1 cellular context compared by ENCODE assay signal in the genomic region with DNA sequence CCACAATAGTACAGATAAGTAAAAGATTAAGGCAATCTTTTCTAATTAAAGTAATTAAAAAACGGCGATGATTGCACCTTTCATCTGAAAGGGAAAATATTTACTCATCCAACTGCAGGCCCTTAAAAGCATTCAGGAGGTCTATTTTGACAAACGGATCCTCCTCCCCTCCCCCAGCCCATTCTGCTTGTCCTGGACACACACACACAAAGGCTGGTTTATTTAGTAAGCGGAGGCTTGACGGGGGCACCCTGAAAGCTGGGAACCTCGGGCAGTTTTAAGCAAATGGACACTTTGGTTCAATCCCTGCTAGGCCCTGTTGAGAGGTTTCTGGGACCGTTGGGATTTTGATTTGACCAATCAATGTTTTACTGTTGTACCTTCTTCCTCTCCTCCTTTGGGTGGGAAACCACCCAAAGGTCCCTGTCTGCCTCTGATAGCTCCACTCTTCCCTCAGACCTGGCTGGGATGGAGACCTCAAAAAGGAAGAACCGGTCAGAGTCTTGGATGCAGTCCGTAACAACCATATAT.
TF ChIP-seq lines count a peak whose summit lies in the region.

No MANE protein-coding gene starts in this region.

TF ChIP-seq in HepG2, 621 proteins besides CTCF, POLR2A, EP300 and RAD21 (continued from another document and continues in another):
- TF ChIP-seq ZNF367 (CRISPR knock-in tag; IDR thresholded peaks at IDR 0.05; ENCODE audit: borderline replicate concordance): no peak
- no peak for TF ChIP-seq E2F1 (CRISPR knock-in tag; IDR thresholded peaks at IDR 0.05)
- TF ChIP-seq ZNF253 (CRISPR knock-in tag; IDR thresholded peaks at IDR 0.05; ENCODE audit: borderline replicate concordance): no peak
- TF ChIP-seq SMAD9 (CRISPR knock-in tag; IDR thresholded peaks at IDR 0.05): no peak
- TF ChIP-seq, protein P1, sequence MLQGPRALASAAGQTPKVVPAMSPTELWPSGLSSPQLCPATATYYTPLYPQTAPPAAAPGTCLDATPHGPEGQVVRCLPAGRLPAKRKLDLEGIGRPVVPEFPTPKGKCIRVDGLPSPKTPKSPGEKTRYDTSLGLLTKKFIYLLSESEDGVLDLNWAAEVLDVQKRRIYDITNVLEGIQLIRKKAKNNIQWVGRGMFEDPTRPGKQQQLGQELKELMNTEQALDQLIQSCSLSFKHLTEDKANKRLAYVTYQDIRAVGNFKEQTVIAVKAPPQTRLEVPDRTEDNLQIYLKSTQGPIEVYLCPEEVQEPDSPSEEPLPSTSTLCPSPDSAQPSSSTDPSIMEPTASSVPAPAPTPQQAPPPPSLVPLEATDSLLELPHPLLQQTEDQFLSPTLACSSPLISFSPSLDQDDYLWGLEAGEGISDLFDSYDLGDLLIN (CRISPR knock-in tag; IDR thresholded peaks at IDR 0.05; ENCODE audit: borderline replicate concordance): no peak
- TF ChIP-seq ZNF879 (CRISPR knock-in tag; IDR thresholded peaks at IDR 0.05): 0 out of 2 replicates have a peak, but pooled peaks have one; percentile 81
- no peak for TF ChIP-seq HNF4A (CRISPR knock-in tag; IDR thresholded peaks at IDR 0.05)
- no peak for TF ChIP-seq CBX2 (IDR thresholded peaks at IDR 0.05; ENCODE audit: low read depth, low read length)
- peak; percentile 63; the same call in 1 of the 2 replicates for TF ChIP-seq CBX2 (CRISPR knock-in tag; IDR thresholded peaks at IDR 0.05; ENCODE audit: low read depth)
- TF ChIP-seq ZNF550 (CRISPR knock-in tag; IDR thresholded peaks at IDR 0.05; ENCODE audit: borderline replicate concordance): no peak
- no peak for TF ChIP-seq GLMP (CRISPR knock-in tag; IDR thresholded peaks at IDR 0.05; ENCODE audit: borderline replicate concordance)
- TF ChIP-seq ZNF230 (CRISPR knock-in tag; IDR thresholded peaks at IDR 0.05): no peak
- TF ChIP-seq, protein P2, sequence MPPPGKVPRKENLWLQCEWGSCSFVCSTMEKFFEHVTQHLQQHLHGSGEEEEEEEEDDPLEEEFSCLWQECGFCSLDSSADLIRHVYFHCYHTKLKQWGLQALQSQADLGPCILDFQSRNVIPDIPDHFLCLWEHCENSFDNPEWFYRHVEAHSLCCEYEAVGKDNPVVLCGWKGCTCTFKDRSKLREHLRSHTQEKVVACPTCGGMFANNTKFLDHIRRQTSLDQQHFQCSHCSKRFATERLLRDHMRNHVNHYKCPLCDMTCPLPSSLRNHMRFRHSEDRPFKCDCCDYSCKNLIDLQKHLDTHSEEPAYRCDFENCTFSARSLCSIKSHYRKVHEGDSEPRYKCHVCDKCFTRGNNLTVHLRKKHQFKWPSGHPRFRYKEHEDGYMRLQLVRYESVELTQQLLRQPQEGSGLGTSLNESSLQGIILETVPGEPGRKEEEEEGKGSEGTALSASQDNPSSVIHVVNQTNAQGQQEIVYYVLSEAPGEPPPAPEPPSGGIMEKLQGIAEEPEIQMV (CRISPR knock-in tag; IDR thresholded peaks at IDR 0.05; ENCODE audit: low read depth): peak; percentile 67; the same call in 1 of the 2 replicates
- no peak for TF ChIP-seq RFXAP (CRISPR knock-in tag; IDR thresholded peaks at IDR 0.05; ENCODE audit: borderline replicate concordance)
- no peak for TF ChIP-seq ZNF329 (CRISPR knock-in tag; IDR thresholded peaks at IDR 0.05; ENCODE audit: low read depth)
- no peak for TF ChIP-seq ZNF563 (CRISPR knock-in tag; IDR thresholded peaks at IDR 0.05)
- TF ChIP-seq ZSCAN31 (CRISPR knock-in tag; IDR thresholded peaks at IDR 0.05; ENCODE audit: low read depth): peak; percentile 68; the same call in 1 of the 2 replicates
- no peak for TF ChIP-seq ZNF354B (CRISPR knock-in tag; IDR thresholded peaks at IDR 0.05)
- TF ChIP-seq FIP1L1 (IDR thresholded peaks at IDR 0.05; ENCODE audit: borderline replicate concordance, insufficient read depth, low read depth, low read length): no peak
- no peak for TF ChIP-seq MBD4 (IDR thresholded peaks at IDR 0.05; ENCODE audit: borderline replicate concordance, low read length)
- no peak for TF ChIP-seq SOX6 (IDR thresholded peaks at IDR 0.05)
- TF ChIP-seq SOX6 (CRISPR knock-in tag; IDR thresholded peaks at IDR 0.05): no peak
- no peak for TF ChIP-seq MAZ (IDR thresholded peaks at IDR 0.05; ENCODE audit: borderline replicate concordance, low read depth, low read length)
- TF ChIP-seq MAZ (CRISPR knock-in tag; IDR thresholded peaks at IDR 0.05; ENCODE audit: low read depth): 0 out of 2 replicates have a peak, but pooled peaks have one; percentile 13
- no peak for TF ChIP-seq IRF1 (CRISPR knock-in tag; IDR thresholded peaks at IDR 0.05; ENCODE audit: low read depth)
- TF ChIP-seq ZNF710 (CRISPR knock-in tag; IDR thresholded peaks at IDR 0.05; ENCODE audit: borderline replicate concordance): no peak
- TF ChIP-seq, protein P3, sequence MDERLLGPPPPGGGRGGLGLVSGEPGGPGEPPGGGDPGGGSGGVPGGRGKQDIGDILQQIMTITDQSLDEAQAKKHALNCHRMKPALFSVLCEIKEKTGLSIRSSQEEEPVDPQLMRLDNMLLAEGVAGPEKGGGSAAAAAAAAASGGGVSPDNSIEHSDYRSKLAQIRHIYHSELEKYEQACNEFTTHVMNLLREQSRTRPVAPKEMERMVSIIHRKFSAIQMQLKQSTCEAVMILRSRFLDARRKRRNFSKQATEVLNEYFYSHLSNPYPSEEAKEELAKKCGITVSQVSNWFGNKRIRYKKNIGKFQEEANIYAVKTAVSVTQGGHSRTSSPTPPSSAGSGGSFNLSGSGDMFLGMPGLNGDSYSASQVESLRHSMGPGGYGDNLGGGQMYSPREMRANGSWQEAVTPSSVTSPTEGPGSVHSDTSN (CRISPR knock-in tag; IDR thresholded peaks at IDR 0.05): no peak
- TF ChIP-seq, protein P4, sequence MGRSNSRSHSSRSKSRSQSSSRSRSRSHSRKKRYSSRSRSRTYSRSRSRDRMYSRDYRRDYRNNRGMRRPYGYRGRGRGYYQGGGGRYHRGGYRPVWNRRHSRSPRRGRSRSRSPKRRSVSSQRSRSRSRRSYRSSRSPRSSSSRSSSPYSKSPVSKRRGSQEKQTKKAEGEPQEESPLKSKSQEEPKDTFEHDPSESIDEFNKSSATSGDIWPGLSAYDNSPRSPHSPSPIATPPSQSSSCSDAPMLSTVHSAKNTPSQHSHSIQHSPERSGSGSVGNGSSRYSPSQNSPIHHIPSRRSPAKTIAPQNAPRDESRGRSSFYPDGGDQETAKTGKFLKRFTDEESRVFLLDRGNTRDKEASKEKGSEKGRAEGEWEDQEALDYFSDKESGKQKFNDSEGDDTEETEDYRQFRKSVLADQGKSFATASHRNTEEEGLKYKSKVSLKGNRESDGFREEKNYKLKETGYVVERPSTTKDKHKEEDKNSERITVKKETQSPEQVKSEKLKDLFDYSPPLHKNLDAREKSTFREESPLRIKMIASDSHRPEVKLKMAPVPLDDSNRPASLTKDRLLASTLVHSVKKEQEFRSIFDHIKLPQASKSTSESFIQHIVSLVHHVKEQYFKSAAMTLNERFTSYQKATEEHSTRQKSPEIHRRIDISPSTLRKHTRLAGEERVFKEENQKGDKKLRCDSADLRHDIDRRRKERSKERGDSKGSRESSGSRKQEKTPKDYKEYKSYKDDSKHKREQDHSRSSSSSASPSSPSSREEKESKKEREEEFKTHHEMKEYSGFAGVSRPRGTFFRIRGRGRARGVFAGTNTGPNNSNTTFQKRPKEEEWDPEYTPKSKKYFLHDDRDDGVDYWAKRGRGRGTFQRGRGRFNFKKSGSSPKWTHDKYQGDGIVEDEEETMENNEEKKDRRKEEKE (IDR thresholded peaks at IDR 0.05): no peak
- TF ChIP-seq SNAPC2 (CRISPR knock-in tag; IDR thresholded peaks at IDR 0.05): no peak
- no peak for TF ChIP-seq ZNF619 (CRISPR knock-in tag; IDR thresholded peaks at IDR 0.05)
- TF ChIP-seq LCORL (IDR thresholded peaks at IDR 0.05): no peak
- TF ChIP-seq LCORL (CRISPR knock-in tag; IDR thresholded peaks at IDR 0.05): no peak
- no peak; the same call in 1 of the 2 replicates for TF ChIP-seq ZNF724P (CRISPR knock-in tag; IDR thresholded peaks at IDR 0.05; ENCODE audit: borderline replicate concordance)
- no peak for TF ChIP-seq IKZF1 (IDR thresholded peaks at IDR 0.05)
- no peak for TF ChIP-seq ZNF709 (CRISPR knock-in tag; IDR thresholded peaks at IDR 0.05)
- no peak for TF ChIP-seq NR0B2 (CRISPR knock-in tag; IDR thresholded peaks at IDR 0.05)
- no peak for TF ChIP-seq ZNF142 (CRISPR knock-in tag; IDR thresholded peaks at IDR 0.05)
- TF ChIP-seq U2AF1 (optimal IDR thresholded peaks at IDR 0.05; ENCODE audit: low read depth, low read length): no peak
